16 cellular contexts compared by ENCODE assay signal in the genomic region with DNA sequence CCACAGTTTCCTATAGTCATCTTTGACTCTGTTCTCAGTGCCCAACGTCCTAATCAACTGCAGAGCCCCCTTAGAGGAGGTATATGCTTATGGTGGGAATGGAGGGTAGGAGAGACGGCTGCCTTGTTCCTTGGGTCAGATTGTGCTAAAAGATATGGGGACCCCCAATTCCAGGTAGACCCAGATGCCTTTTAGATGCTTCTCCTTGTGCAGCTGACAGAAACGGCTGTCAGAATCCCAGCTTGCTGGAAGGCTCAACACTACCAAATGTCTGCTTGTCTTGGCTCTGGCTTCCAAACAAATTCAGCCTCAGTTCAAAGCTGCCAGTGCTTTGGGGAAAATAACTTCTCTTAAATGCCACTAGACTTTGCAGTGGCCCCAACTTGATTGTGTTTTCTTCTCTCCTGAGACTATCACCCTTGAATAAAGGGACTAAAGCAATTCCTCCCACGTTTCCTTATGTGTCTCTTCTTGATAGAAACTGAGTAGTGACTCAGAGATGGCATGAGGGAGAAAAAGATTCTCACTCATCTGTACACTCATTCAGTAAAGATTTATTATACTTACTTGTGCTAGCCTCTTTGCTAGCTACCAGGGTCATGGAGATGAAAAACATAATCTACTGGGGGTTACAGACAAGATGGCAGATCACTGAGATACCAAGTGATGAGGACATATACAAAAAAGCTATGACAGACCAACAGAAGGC. TPM values are rescaled to one million over a fixed set of nuclear protein-coding genes. Genes with fewer than 3 reads are reported as not detected.
DNase-seq lines count a peak whose midpoint lies in the region; ATAC-seq, FAIRE-seq and TF ChIP-seq lines count a peak whose summit lies in the region.
"Had no signal": no experiment of that assay in that cellular context is flagged by ENCODE, and none has a peak within 500 bp of the region (broad histone marks: within the 10 kb centered on the region; RNA-seq: fewer than 3 reads in every experiment).

No MANE protein-coding gene starts in this region.

- peaks cover 9% of the 10 kb centered on the region for H3K79me2 ChIP-seq in GM12878 (ENCODE audit: control insufficient read depth, insufficient read depth, low read length)

- no peak for TF ChIP-seq EP300 in GM12878 (IDR thresholded peaks at IDR 0.05; ENCODE audit: borderline replicate concordance in 1 of 2, control insufficient read depth in 1 of 2, low read depth in 2 of 2, low read length in 2 of 2)

- DNase-seq in HFFc6 (peak; percentile 57), GM12878 (ENCODE audit: low read depth, low spot score) (no peak), foreskin keratinocyte (peak in 1 of 2 donors; percentile 85), mesenteric fat pad (ENCODE audit: low spot score) (no peak), COLO829 (ENCODE audit: low spot score) (no peak)
- DNase-seq: activated CD4-positive, alpha-beta T cell treated with anti-CD3 and anti-CD28 coated beads for 48 hours; glutamatergic neuron; lower lobe of right lung; naive thymus-derived CD4-positive, alpha-beta T cell; NCI-H82; transverse colon had no signal

- H4K20me1 ChIP-seq in BLaER1 treated with 17β-estradiol and CSF1 and Interleukin-3, amounts not matched to agents 10 nM and 100 nM, result peaks cover 11 to 13% (median 12%) of the 10 kb centered on the region in 11 experiments
- no peaks in the 10 kb centered on the region for H4K20me1 ChIP-seq in GM12878 (ENCODE audit: control insufficient read depth, insufficient read depth)

- no peak overlapping the region for H3K9ac ChIP-seq in BLaER1 treated with 17β-estradiol and CSF1 and Interleukin-3, amounts not matched to agents 10 nM and 100 nM
- H3K9ac ChIP-seq in GM12878 (ENCODE audit: control insufficient read depth, insufficient read depth, low read length), result no peak overlapping the region

- peak overlapping the region in 8 of 11 experiments; percentile 1 to 89 (median 26); a peak in 9 of 22 replicates for H3K27ac ChIP-seq in BLaER1 treated with 17β-estradiol and CSF1 and Interleukin-3, amounts not matched to agents 10 nM and 100 nM
- H3K27ac ChIP-seq in GM12878 (ENCODE audit: control insufficient read depth, insufficient read depth) (no peak overlapping the region), foreskin keratinocyte (peak overlapping the region; percentile 91)
- H3K27ac ChIP-seq: lower lobe of right lung, transverse colon had no signal

- in situ Hi-C loops in GM12878 (cut with MboI), result no loop called here

- ATAC-seq in GM12878 (no peak), foreskin keratinocyte (peak; percentile 39), GM21360 (IDR thresholded peaks at IDR 0.05; ENCODE audit: unreplicated experiment) (no peak), GM21515 (IDR thresholded peaks at IDR 0.05; ENCODE audit: unreplicated experiment) (no peak)
- ATAC-seq: lower lobe of right lung; naive thymus-derived CD4-positive, alpha-beta T cell had no signal

- intact Hi-C loops in GM12878 (cut with micrococcal nuclease; ENCODE audit: unreplicated experiment), result no loop called here

- RAD21 ChIA-PET in GM12878 (lab: Charles Lee; ENCODE audit: unreplicated experiment), result interaction anchor here (0.9 to 1.8 kb wide), 3 partner anchors 13 to 24 kb away, joined by 3 to 8 read pairs (median 4); no protein-coding TSS in a partner anchor

- H3K27me3 Mint-ChIP-seq in HFFc6 (ENCODE audit: insufficient read depth), result peaks cover 6% of the 10 kb centered on the region

- peaks cover 0 to 23% (median 8%) of the 10 kb centered on the region in 11 experiments; a peak in 16 of 22 replicates for H3K9me3 ChIP-seq in BLaER1 treated with 17β-estradiol and CSF1 and Interleukin-3, amounts not matched to agents 10 nM and 100 nM (replicated peaks in 1 of 11)
- H3K9me3 ChIP-seq in GM12878 (replicated peaks; ENCODE audit: control insufficient read depth, insufficient read depth, low read length), result no peaks in the 10 kb centered on the region
- H3K9me3 ChIP-seq: lower lobe of right lung, transverse colon had no signal

- H3K27me3 ChIP-seq in BLaER1 treated with 17β-estradiol and CSF1 and Interleukin-3, amounts not matched to agents 10 nM and 100 nM, result peaks cover 21 to 26% (median 24%) of the 10 kb centered on the region in 11 experiments
- H3K27me3 ChIP-seq in GM12878 (replicated peaks in 1 of 2; ENCODE audit: control insufficient read depth in 2 of 2, insufficient read depth in 2 of 2, low read length in 1 of 2) (peaks cover under 1 to 6% of the 10 kb centered on the region in 2 experiments; a peak in 2 of 4 replicates), foreskin keratinocyte (no peaks in the 10 kb centered on the region)

- TF ChIP-seq RAD21 in GM12878 (IDR thresholded peaks at IDR 0.05; ENCODE audit: insufficient read depth, low read depth, low read length), result no peak

- peak overlapping the region; percentile 21 for H3K4me3 Mint-ChIP-seq in HFFc6

- no peaks in the 10 kb centered on the region for H3K36me3 Mint-ChIP-seq in HFFc6 (ENCODE audit: low read depth)

- no peak for TF ChIP-seq POLR2A in GM12878 (IDR thresholded peaks at IDR 0.05; ENCODE audit: low read depth, low read length)

- 27% methylated on average over 4 of the region's 4 CpGs for WGBS in GM12878 (ENCODE audit: insufficient coverage, insufficient replicate concordance, low lambda C conversion rate, missing lambda C conversion rate)

- H3K27ac Mint-ChIP-seq in HFFc6, result peak overlapping the region; percentile 59
- H3K27ac Mint-ChIP-seq: naive thymus-derived CD4-positive, alpha-beta T cell had no signal

- H3K4me1 Mint-ChIP-seq in HFFc6 (ENCODE audit: low read depth), result peaks cover 38% of the 10 kb centered on the region

- H3K9me3 Mint-ChIP-seq in HFFc6, result no peaks in the 10 kb centered on the region

- CTCF ChIA-PET in GM12878 (lab: Yijun Ruan, JAX), result interaction anchor here (0.6 to 2.0 kb wide), 5 partner anchors 10 to 63 kb away, joined by 3 to 5 read pairs (median 3); no protein-coding TSS in a partner anchor

- peaks cover 2 to 58% (median 40%) of the 10 kb centered on the region in 10 experiments; a peak in 17 of 20 replicates for H3K4me1 ChIP-seq in BLaER1 treated with 17β-estradiol and CSF1 and Interleukin-3, amounts not matched to agents 10 nM and 100 nM
- H3K4me1 ChIP-seq in GM12878 (ENCODE audit: control insufficient read depth, insufficient read depth, low read length) (no peaks in the 10 kb centered on the region), foreskin keratinocyte (peaks cover 13% of the 10 kb centered on the region)

- BruUV-seq in GM12878 (replicated peaks; lab: Mats Ljungman, UMichigan), result no TSS peak

- H3K36me3 ChIP-seq in BLaER1 treated with 17β-estradiol and CSF1 and Interleukin-3, amounts not matched to agents 10 nM and 100 nM, result peaks cover 0 to 3% (median 0%) of the 10 kb centered on the region in 11 experiments; a peak in 5 of 22 replicates
- H3K36me3 ChIP-seq in GM12878 (ENCODE audit: control insufficient read depth in 2 of 2, insufficient read depth in 2 of 2, low read length in 1 of 2), result no peaks in the 10 kb centered on the region
- H3K36me3 ChIP-seq: lower lobe of right lung, transverse colon had no signal

- POLR2A ChIA-PET in GM12878 (lab: Charles Lee), result interaction anchor here (1.0 to 4.4 kb wide), 4 partner anchors 11 to 26 kb away, joined by 3 to 27 read pairs (median 4); no protein-coding TSS in a partner anchor

- SMC1A ChIA-PET in GM12878 (lab: Charles Lee; ENCODE audit: uncharacterized antibody, unreplicated experiment), result interaction anchor here (1.0 to 3.3 kb wide), 4 partner anchors 9 to 35 kb away, joined by 3 to 27 read pairs (median 4); no protein-coding TSS in a partner anchor

- H2AFZ ChIP-seq in GM12878 (ENCODE audit: control insufficient read depth, low read depth, low read length), result peak overlapping the region; percentile 12; the same call in 1 of the 2 replicates

- peak overlapping the region in 9 of 11 experiments; percentile 21 to 83 (median 38); a peak in 19 of 22 replicates for H3K4me2 ChIP-seq in BLaER1 treated with 17β-estradiol and CSF1 and Interleukin-3, amounts not matched to agents 10 nM and 100 nM
- H3K4me2 ChIP-seq in GM12878 (ENCODE audit: control insufficient read depth, insufficient read depth), result no peak overlapping the region

- TF ChIP-seq CTCF in HFFc6 (IDR thresholded peaks at IDR 0.05) (no peak), GM12878 (IDR thresholded peaks at IDR 0.05 in 2 of 3, conservative IDR thresholded peaks at IDR 0.05 in 1 of 3; ENCODE audit: control insufficient read depth in 2 of 3, extremely low read depth in 1 of 3, insufficient read depth in 1 of 3, low read depth in 3 of 3, low read length in 3 of 3) (no peak), foreskin keratinocyte (conservative IDR thresholded peaks at IDR 0.05) (no peak)

- no peak overlapping the region for H3K4me3 ChIP-seq in BLaER1 treated with 17β-estradiol and CSF1 and Interleukin-3, amounts not matched to agents 10 nM and 100 nM
- no peak overlapping the region for H3K4me3 ChIP-seq in GM12878
- H3K4me3 ChIP-seq: lower lobe of right lung, transverse colon had no signal

- no peak for FAIRE-seq in GM12878 (lab: Jason Lieb, UNC)
- FAIRE-seq: H1, RCC 7860 had no signal

TF ChIP-seq in GM12878, 131 proteins besides CTCF, POLR2A, EP300 and RAD21 (continues in another document):
- TF ChIP-seq ZZZ3 (IDR thresholded peaks at IDR 0.05; ENCODE audit: control insufficient read depth, insufficient read length, low read depth), result no peak
- TF ChIP-seq CREM (IDR thresholded peaks at IDR 0.05; ENCODE audit: low read depth), result no peak
- TF ChIP-seq ZNF384 (IDR thresholded peaks at IDR 0.05; ENCODE audit: borderline replicate concordance, low read depth, low read length), result no peak

RNA-seq across cellular contexts. Expression of a gene that starts 3.4 kb away (rescaled TPM):
- 10 to 100 TPM in 3 of 6 experiments, 1 to 10 TPM in 3; 9.4 to 10.6 (median 9.9) TPM for total RNA-seq in HFFc6 (2021; fragmentation: NEBNext Ultra II Directional; extraction: Animal tissue kit (Norgen Biotek cat#: 25700))
- total RNA-seq in GM12878 (2013; cell fraction: nucleolus; rRNA removed), result 15.2 and 15.5 TPM in 2 replicates
- total RNA-seq in GM12878 (2014; rRNA removed), result 17.2 and 17.6 TPM in 2 replicates
- 15.5 and 16.7 TPM in 2 replicates for total RNA-seq in GM12878 (2014; rRNA removed; fragmentation: Illumina TruSeq; extraction: Trizol)
- total RNA-seq in GM12878 (2021), result 30.3 and 32.2 TPM in 2 replicates
- polyA plus RNA-seq in GM12878 (2011; ENCODE audit: low read depth), result 12.8 TPM
- 21.7 and 32.6 TPM in 2 replicates for polyA plus RNA-seq in GM12878 (2011; rRNA removed)
- 29.5 and 31.4 TPM in 2 replicates for polyA plus RNA-seq in GM12878 (2011; cell fraction: cytosol; rRNA removed)
- 16.5 and 19.7 TPM in 2 replicates for polyA plus RNA-seq in GM12878 (2011; cell fraction: nucleus; rRNA removed)
- polyA plus RNA-seq in GM12878 (2012), result 16.7 and 18.2 TPM in 2 replicates
- polyA plus RNA-seq in GM12878 (2014; fragmentation: Illumina TruSeq; extraction: Trizol), result 23.1 and 24.9 TPM in 2 replicates
- polyA plus RNA-seq in GM12878 (2014; fragmentation: Nextera tagmentation; extraction: Ambion mirVana), result 1 to 10 TPM; 4.3 to 9.1 TPM
- polyA plus RNA-seq in GM12878 (2014; rRNA removed), result 23.4 and 24.2 TPM in 2 replicates
- polyA plus RNA-seq in GM12878 (2016; fragmentation: Nextera tagmentation; extraction: Ambion mirVana), result 1 to 10 TPM; 2.8 to 4.0 TPM
- polyA minus RNA-seq in GM12878 (2011; rRNA and poly(A)+ RNA removed), result 54.0 and 66.6 TPM in 2 replicates
- polyA minus RNA-seq in GM12878 (2011; cell fraction: cytosol; rRNA and poly(A)+ RNA removed), result 17.2 and 18.3 TPM in 2 replicates
- polyA minus RNA-seq in GM12878 (2011; cell fraction: nucleus; rRNA and poly(A)+ RNA removed), result 14.4 and 22.5 TPM in 2 replicates
- 27.0 and 30.9 TPM in 2 replicates for total RNA-seq in foreskin keratinocyte
- polyA plus RNA-seq in foreskin keratinocyte, result 18.2 and 20.7 TPM in 2 replicates
- 23.5 TPM for total RNA-seq in mesenteric fat pad
